ENCODE assay signal across 15 cellular contexts in genomic region chr21:46039891-46040660, GRCh38.
"Had no signal": no experiment of that assay in that cellular context is flagged by ENCODE, and none has a peak within 500 bp of the region (broad histone marks: within the 10 kb centered on the region; RNA-seq: fewer than 3 reads in every experiment).

No MANE protein-coding gene starts in this region.

- DNase-seq: activated CD4-positive, alpha-beta T cell treated with anti-CD3 and anti-CD28 coated beads, Interleukin-2, amount 50 U/mL, for 48 hours; activated CD4-positive, CD25-positive, alpha-beta regulatory T cell treated with anti-CD3 and anti-CD28 coated beads, Interleukin-2, amount 50 U/mL, for 72 hours; activated gamma-delta T cell treated with Interleukin-2 at 50 U/mL for 16 hours; activated naive CD8-positive, alpha-beta T cell treated with anti-CD3 and anti-CD28 coated beads for 36 hours; activated T-cell treated with anti-CD3 and anti-CD28 coated beads, Interleukin-2, amount 50 U/mL, for 48 hours; caudate nucleus; cortex of kidney; effector CD8-positive, alpha-beta T cell; natural killer cell; stimulated activated CD4-positive, alpha-beta T cell treated with anti-CD3 and anti-CD28 coated beads, Interleukin-15, amount 100 ng/mL, for 24 hours; stimulated activated CD4-positive, alpha-beta T cell treated with anti-CD3 and anti-CD28 coated beads, Interleukin-4, amount 100 ng/mL, for 24 hours; stomach; SW 1271 had no signal

- ATAC-seq: natural killer cell had no signal

- H3K27ac Mint-ChIP-seq: activated naive CD8-positive, alpha-beta T cell treated with anti-CD3 and anti-CD28 coated beads for 36 hours; natural killer cell had no signal

- H3K4me1 ChIP-seq: ascending aorta had no signal

- FAIRE-seq: urothelium cell line had no signal

- H3K27me3 ChIP-seq: ascending aorta had no signal

- H3K4me1 Mint-ChIP-seq: natural killer cell had no signal

- H3K4me3 ChIP-seq: ascending aorta, stomach had no signal

- H3K4me3 Mint-ChIP-seq: activated naive CD8-positive, alpha-beta T cell treated with anti-CD3 and anti-CD28 coated beads for 36 hours; natural killer cell had no signal

- H3K9me3 Mint-ChIP-seq: activated naive CD8-positive, alpha-beta T cell treated with anti-CD3 and anti-CD28 coated beads for 36 hours; natural killer cell had no signal

- H3K9me3 ChIP-seq: ascending aorta, stomach had no signal

- H3K36me3 Mint-ChIP-seq: activated naive CD8-positive, alpha-beta T cell treated with anti-CD3 and anti-CD28 coated beads for 36 hours; natural killer cell had no signal

- H3K36me3 ChIP-seq: ascending aorta, stomach had no signal
